ENCODE assay signal across 9 cellular contexts in genomic region chr2:109020217-109020637, GRCh38. TPM values are rescaled to one million over a fixed set of nuclear protein-coding genes. Genes with fewer than 3 reads are reported as not detected.
DNase-seq lines count a peak whose midpoint lies in the region; ATAC-seq and TF ChIP-seq lines count a peak whose summit lies in the region.
"Had no signal": no experiment of that assay in that cellular context is flagged by ENCODE, and none has a peak within 500 bp of the region (broad histone marks: within the 10 kb centered on the region; RNA-seq: fewer than 3 reads in every experiment).

No MANE protein-coding gene starts in this region.

- peak; percentile 16 for ATAC-seq in left lobe of liver
- ATAC-seq in GM19395 (IDR thresholded peaks at IDR 0.05; ENCODE audit: unreplicated experiment): no peak

- 26 to 29% methylated on average over 7 of the region's 7 CpGs for WGBS in tibial nerve, 2 donors

- TF ChIP-seq CTCF in AG10803 (conservative IDR thresholded peaks at IDR 0.05; ENCODE audit: low read length) (no peak), tibial nerve (IDR thresholded peaks at IDR 0.05) (no peak)

- H3K27me3 ChIP-seq in tibial nerve: no peaks in the 10 kb centered on the region

- H3K4me3 ChIP-seq in AG10803 (ENCODE audit: low read length): no peak overlapping the region
- H3K4me3 ChIP-seq in tibial nerve: no peak overlapping the region

- no peaks in the 10 kb centered on the region for H3K4me1 ChIP-seq in tibial nerve

- H3K9me3 ChIP-seq in tibial nerve: no peaks in the 10 kb centered on the region

- no peak for TF ChIP-seq POLR2A in tibial nerve (IDR thresholded peaks at IDR 0.05)

- DNase-seq in AG10803 (ENCODE audit: low read depth) (peak; percentile 81), GM03348 (ENCODE audit: low spot score) (peak; percentile 60), amniotic epithelial cell (ENCODE audit: low read depth) (peak; percentile 17), left lobe of liver (ENCODE audit: low spot score) (no peak), DMS79 treated with DMSO at 0.1 percent for 48 hours (lab: John Stamatoyannopoulos, UW) (no peak), tibial nerve (ENCODE audit: low spot score in 2 of 2) (no peak), NCI-H1048 (lab: John Stamatoyannopoulos, UW) (no peak)
- DNase-seq: NCI-H2171 had no signal

- TF ChIP-seq EP300 in tibial nerve (IDR thresholded peaks at IDR 0.05): no peak

- no peaks in the 10 kb centered on the region for H3K36me3 ChIP-seq in tibial nerve

- H3K27ac ChIP-seq in tibial nerve: no peak overlapping the region

RNA-seq across cellular contexts. Expression of gene EDAR, which starts 31.2 kb away (rescaled TPM):
- total RNA-seq in left lobe of liver (1.8 TPM), tibial nerve (under 1 TPM in 1 of 4 donors, not detected in 3; under 0.01 TPM)

Comparison
In these comparisons a context has a peak if more than half of its experiments do, and no peak if none do; other contexts are left out.
1. DNase-seq: peak in AG10803 (single experiment), GM03348 (single experiment) and amniotic epithelial cell (single experiment); none in left lobe of liver (single experiment), DMS79 treated with DMSO at 0.1 percent for 48 hours (single experiment), tibial nerve (0 of 2) and NCI-H1048 (single experiment).